In the genomic region with DNA sequence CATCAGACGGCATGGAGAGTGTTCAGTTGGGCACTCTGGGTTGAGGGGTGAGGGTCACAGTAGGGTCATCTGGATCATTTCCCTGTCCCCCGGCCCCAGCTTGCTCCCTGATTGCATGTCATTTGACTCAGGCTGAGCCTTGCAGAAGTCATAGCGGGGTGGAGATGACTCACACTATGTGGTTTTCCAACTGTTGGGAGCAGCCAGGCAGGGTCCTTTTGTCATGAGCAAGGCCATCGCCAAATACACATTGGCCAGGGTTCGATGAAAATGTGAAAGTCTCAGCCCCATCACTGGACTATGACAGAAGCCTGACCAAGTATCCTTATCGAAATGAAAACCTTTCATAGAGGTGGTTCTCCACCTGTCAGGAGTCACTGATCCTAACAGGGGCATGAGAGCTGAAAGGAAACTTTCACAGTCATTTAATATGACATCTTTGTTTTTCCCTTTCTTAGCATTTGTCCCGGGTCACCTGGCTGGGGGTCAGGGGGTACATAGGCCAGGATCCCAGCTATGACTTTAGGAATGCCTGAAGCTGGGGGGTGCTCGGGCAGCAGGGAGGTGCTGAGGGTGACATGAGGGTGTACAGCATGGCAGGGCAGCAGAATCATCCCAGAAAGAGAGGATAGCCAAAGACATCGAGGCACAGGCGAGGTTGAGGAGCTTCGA, we compare ENCODE assay signal across 9 cellular contexts.
DNase-seq lines count a peak whose midpoint lies in the region; ATAC-seq and TF ChIP-seq lines count a peak whose summit lies in the region.
"Had no signal": no experiment of that assay in that cellular context is flagged by ENCODE, and none has a peak within 500 bp of the region (broad histone marks: within the 10 kb centered on the region; RNA-seq: fewer than 3 reads in every experiment).

No MANE protein-coding gene starts in this region.

- H3K4me3 ChIP-seq in ACC112 (ENCODE audit: low read depth, low read length) (no peak overlapping the region), astrocyte of the cerebellum (ENCODE audit: low read depth, low read length) (no peak overlapping the region), lung (no peak overlapping the region)

- H3K36me3 ChIP-seq in ACC112 (ENCODE audit: insufficient read depth, low read length), result no peaks in the 10 kb centered on the region
- no peaks in the 10 kb centered on the region for H3K36me3 ChIP-seq in lung (ENCODE audit: control insufficient read depth in 2 of 2, insufficient read depth in 2 of 2, low read length in 2 of 2)

- no peaks in the 10 kb centered on the region for H3K79me2 ChIP-seq in ACC112 (ENCODE audit: control insufficient read depth, insufficient read depth, low read length, unreplicated experiment)

- H3K4me1 ChIP-seq in ACC112 (ENCODE audit: control insufficient read depth, insufficient read depth, low read length, unreplicated experiment), result peaks cover 76% of the 10 kb centered on the region
- H3K4me1 ChIP-seq in lung (ENCODE audit: control insufficient read depth in 2 of 2, insufficient read depth in 2 of 2, low read length in 2 of 2), result peaks cover 19 to 27% of the 10 kb centered on the region in 2 donors

- H3K27me3 ChIP-seq in ACC112 (ENCODE audit: insufficient read depth, low read length) (no peaks in the 10 kb centered on the region), lung (ENCODE audit: control insufficient read depth, insufficient read depth) (no peaks in the 10 kb centered on the region)

- H3K27ac ChIP-seq in ACC112 (ENCODE audit: low read depth, low read length) (peak overlapping the region; percentile 79), lung (ENCODE audit: low read depth in 1 of 2, low read length in 1 of 2) (no peak overlapping the region)

- H2AFZ ChIP-seq in ACC112 (ENCODE audit: low read length, unreplicated experiment), result no peak overlapping the region

- in situ Hi-C loops in KBM-7 (cut with MboI; ENCODE audit: low pct_unique_long_range_greater_than_20kb, low sequenced_read_pairs) (no loop called here), astrocyte of the cerebellum (cut with HindIII; ENCODE audit: low sequenced_read_pairs) (no loop called here)

- WGBS in lung, 2 donors, result 72 to 82% methylated on average over 11 of the region's 11 CpGs

- ATAC-seq in lung (ENCODE audit: insufficient read depth, low FRiP score), result peak; percentile 39
- no peak for ATAC-seq in GM21381 (IDR thresholded peaks at IDR 0.05; ENCODE audit: unreplicated experiment)

- TF ChIP-seq CTCF in astrocyte of the cerebellum (IDR thresholded peaks at IDR 0.05; ENCODE audit: low read depth, low read length, missing control alignments) (no peak), lung (IDR thresholded peaks at IDR 0.05; ENCODE audit: control extremely low read depth, extremely low read depth) (no peak)

- no peaks in the 10 kb centered on the region for H3K9me3 ChIP-seq in lung (ENCODE audit: control insufficient read depth in 2 of 2, insufficient read depth in 1 of 2, low read length in 1 of 2)

- peak; percentile 62 for DNase-seq in KBM-7
- peak; percentile 23 for DNase-seq in astrocyte of the cerebellum (ENCODE audit: low read depth)
- DNase-seq in lung (ENCODE audit: low spot score), result no peak
- no peak for DNase-seq in stimulated activated naive CD4-positive, alpha-beta T cell treated with Interleukin-2 at 50 U/mL for 16 hours (lab: John Stamatoyannopoulos, UW)
- no peak for DNase-seq in NCI-H526 (lab: John Stamatoyannopoulos, UW)
- no peak for DNase-seq in effector CD4-positive, alpha-beta T cell
- DNase-seq: RPMI8226 had no signal

Comparison
In these comparisons a context has a peak if more than half of its experiments do, and no peak if none do; other contexts are left out.
1. DNase-seq: peak in KBM-7 (single experiment) and astrocyte of the cerebellum (single experiment); none in lung (single experiment), stimulated activated naive CD4-positive, alpha-beta T cell treated with Interleukin-2 at 50 U/mL for 16 hours (single experiment), NCI-H526 (0 of 2) and effector CD4-positive, alpha-beta T cell (single experiment).